ENCODE assay signal across 22 cellular contexts in the genomic region with DNA sequence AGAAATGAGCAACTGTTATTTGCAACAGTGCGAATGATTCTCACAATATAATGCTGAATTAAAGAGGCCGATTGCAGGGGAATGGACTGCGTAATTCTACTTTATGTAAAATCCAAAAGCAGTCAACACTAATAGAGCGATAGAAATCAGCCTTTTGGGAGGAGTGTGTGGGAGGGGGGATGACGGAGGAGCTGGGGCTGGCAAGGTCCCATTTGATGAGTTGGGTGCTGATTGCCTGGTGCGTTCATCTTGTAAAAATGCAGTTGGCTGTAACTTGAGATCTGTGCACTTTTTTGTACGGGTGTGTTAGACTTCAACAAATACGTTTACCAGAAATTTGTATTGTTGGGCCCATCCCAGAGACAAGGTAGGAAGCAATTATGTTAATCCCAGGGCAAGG. TPM values are rescaled to one million over a fixed set of nuclear protein-coding genes. Genes with fewer than 3 reads are reported as not detected.
A peak's percentile ranks its signal among the peaks of the same experiment; 100 is the strongest.
DNase-seq lines count a peak whose midpoint lies in the region; ATAC-seq and TF ChIP-seq lines count a peak whose summit lies in the region.
"Had no signal": no experiment of that assay in that cellular context is flagged by ENCODE, and none has a peak within 500 bp of the region (broad histone marks: within the 10 kb centered on the region; RNA-seq: fewer than 3 reads in every experiment).

No MANE protein-coding gene starts in this region.

- H3K4me3 ChIP-seq in AG04449 (ENCODE audit: low read depth, low read length) (no peak overlapping the region), colonic mucosa (no peak overlapping the region)
- H3K4me3 ChIP-seq: dorsolateral prefrontal cortex, suprapubic skin had no signal

- no peak overlapping the region for H3K4me3 Mint-ChIP-seq in immature natural killer cell
- no peak overlapping the region for H3K4me3 Mint-ChIP-seq in activated T-helper 2 cell treated with anti-CD3 and anti-CD28 coated beads, Interferon-gamma antibody, Interleukin-2, Interleukin-4, amounts not matched to agents 10 μg/mL and 5 μg/mL and 100 μg/mL, durations not matched to agents 14 hours and 24 hours and 36 hours (ENCODE audit: low read depth)
- H3K4me3 Mint-ChIP-seq: activated CD8-positive, alpha-beta T cell treated with anti-CD3 and anti-CD28 coated beads, Interleukin-2, amount 10 ng/mL, durations not matched to agents 7 days and 5 days; activated T-cell treated with anti-CD3 and anti-CD28 coated beads, Interleukin-2, amount 50 U/mL, for 24 hours; CD8-positive, alpha-beta T cell had no signal

- peaks cover 4 to 10% (median 4%) of the 10 kb centered on the region in 3 donors for H3K36me3 Mint-ChIP-seq in immature natural killer cell
- H3K36me3 Mint-ChIP-seq in activated T-helper 2 cell treated with anti-CD3 and anti-CD28 coated beads, Interferon-gamma antibody, Interleukin-2, Interleukin-4, amounts not matched to agents 10 μg/mL and 5 μg/mL and 100 μg/mL, durations not matched to agents 14 hours and 24 hours and 36 hours (ENCODE audit: low read depth), result peaks cover 87% of the 10 kb centered on the region
- H3K36me3 Mint-ChIP-seq: CD8-positive, alpha-beta T cell had no signal

- H3K4me1 Mint-ChIP-seq in immature natural killer cell, result peaks cover 47 to 54% of the 10 kb centered on the region in 2 donors
- H3K4me1 Mint-ChIP-seq in activated T-helper 2 cell treated with anti-CD3 and anti-CD28 coated beads, Interferon-gamma antibody, Interleukin-2, Interleukin-4, amounts not matched to agents 10 μg/mL and 5 μg/mL and 100 μg/mL, durations not matched to agents 14 hours and 24 hours and 36 hours (ENCODE audit: low read depth), result peaks cover 53% of the 10 kb centered on the region

- ATAC-seq in GM21619 (IDR thresholded peaks at IDR 0.05; ENCODE audit: unreplicated experiment), result no peak
- ATAC-seq: activated CD8-positive, alpha-beta T cell treated with anti-CD3 and anti-CD28 coated beads, Interleukin-2, amount 10 ng/mL, durations not matched to agents 7 days and 5 days; CD8-positive, alpha-beta T cell; left lobe of liver had no signal

- H3K4me1 ChIP-seq in colonic mucosa, result no peaks in the 10 kb centered on the region

- H3K36me3 ChIP-seq in colonic mucosa, result no peaks in the 10 kb centered on the region
- H3K36me3 ChIP-seq: suprapubic skin had no signal

- CTCF ChIA-PET in AG04449 (lab: Yijun Ruan, JAX), result no interaction called here

- no peaks in the 10 kb centered on the region for H3K9me3 Mint-ChIP-seq in immature natural killer cell
- H3K9me3 Mint-ChIP-seq in activated T-helper 2 cell treated with anti-CD3 and anti-CD28 coated beads, Interferon-gamma antibody, Interleukin-2, Interleukin-4, amounts not matched to agents 10 μg/mL and 5 μg/mL and 100 μg/mL, durations not matched to agents 14 hours and 24 hours and 36 hours, result peaks cover 31% of the 10 kb centered on the region

- H3K27me3 Mint-ChIP-seq in immature natural killer cell (ENCODE audit: low read depth in 3 of 3), result peaks cover 0 to 3% (median 2%) of the 10 kb centered on the region in 3 donors
- no peaks in the 10 kb centered on the region for H3K27me3 Mint-ChIP-seq in activated T-helper 2 cell treated with anti-CD3 and anti-CD28 coated beads, Interferon-gamma antibody, Interleukin-2, Interleukin-4, amounts not matched to agents 10 μg/mL and 5 μg/mL and 100 μg/mL, durations not matched to agents 14 hours and 24 hours and 36 hours (ENCODE audit: low read depth)
- H3K27me3 Mint-ChIP-seq: activated T-cell treated with anti-CD3 and anti-CD28 coated beads, Interleukin-2, amount 50 U/mL, for 24 hours had no signal

- peak overlapping the region in 4 of 6 donors; percentile 7 to 46 (median 30) for H3K27ac Mint-ChIP-seq in immature natural killer cell
- H3K27ac Mint-ChIP-seq in activated T-helper 2 cell treated with anti-CD3 and anti-CD28 coated beads, Interferon-gamma antibody, Interleukin-2, Interleukin-4, amounts not matched to agents 10 μg/mL and 5 μg/mL and 100 μg/mL, durations not matched to agents 14 hours and 24 hours and 36 hours, result no peak overlapping the region
- H3K27ac Mint-ChIP-seq: activated CD8-positive, alpha-beta T cell treated with anti-CD3 and anti-CD28 coated beads, Interleukin-2, amount 10 ng/mL, durations not matched to agents 7 days and 5 days; activated T-cell treated with anti-CD3 and anti-CD28 coated beads, Interleukin-2, amount 50 U/mL, for 24 hours; CD8-positive, alpha-beta T cell had no signal

- H3K9me3 ChIP-seq in colonic mucosa, result no peaks in the 10 kb centered on the region
- H3K9me3 ChIP-seq: suprapubic skin had no signal

- H3K27me3 ChIP-seq in colonic mucosa, result no peaks in the 10 kb centered on the region

- TF ChIP-seq CTCF in AG04449 (IDR thresholded peaks at IDR 0.05; ENCODE audit: insufficient read depth, low read length, missing control alignments) (no peak), colonic mucosa (IDR thresholded peaks at IDR 0.05) (no peak)

- H3K27ac ChIP-seq in colonic mucosa, result no peak overlapping the region
- H3K27ac ChIP-seq: dorsolateral prefrontal cortex, epithelial cell of prostate, suprapubic skin had no signal

- peak; percentile 19 for DNase-seq in AG04449 (ENCODE audit: low read depth, low spot score)
- peak; percentile 83 for DNase-seq in GM03348 (ENCODE audit: low spot score)
- DNase-seq in amniotic stem cell (lab: John Stamatoyannopoulos, UW), result peak; percentile 45
- DNase-seq in immature natural killer cell, result no peak
- DNase-seq in activated T-helper 2 cell treated with anti-CD3 and anti-CD28 coated beads, Interferon-gamma antibody, Interleukin-2, Interleukin-4, amounts not matched to agents 10 μg/mL and 5 μg/mL and 100 μg/mL, durations not matched to agents 14 hours and 24 hours and 36 hours (ENCODE audit: low spot score), result no peak
- no peak for DNase-seq in colonic mucosa
- no peak for DNase-seq in NCI-H748 (lab: John Stamatoyannopoulos, UW; ENCODE audit: unreplicated experiment)
- DNase-seq: activated CD8-positive, alpha-beta T cell treated with anti-CD3 and anti-CD28 coated beads, Interleukin-2, amount 10 ng/mL, durations not matched to agents 7 days and 5 days; activated naive CD4-positive, alpha-beta T cell treated with anti-CD3 and anti-CD28 coated beads, Interleukin-2, amount 50 U/mL, for 16 hours; activated T-cell treated with anti-CD3 and anti-CD28 coated beads, Interleukin-2, amount 50 U/mL, for 24 hours; CD8-positive, alpha-beta T cell; DND-41; NCI-H1417 treated with DMSO at 0.1 percent for 48 hours; NCI-H2171; NCI-H774; SIG-M5 had no signal

- intact Hi-C loops in activated T-helper 2 cell treated with anti-CD3 and anti-CD28 coated beads, Interferon-gamma antibody, Interleukin-2, Interleukin-4, amounts not matched to agents 10 μg/mL and 5 μg/mL and 100 μg/mL, durations not matched to agents 14 hours and 24 hours and 36 hours (cut with micrococcal nuclease), result no loop called here
- intact Hi-C loops in colonic mucosa (cut with DNase I), result no loop called here

- POLR2A ChIA-PET in AG04449 (lab: Yijun Ruan, JAX), result no interaction called here

- no peak overlapping the region for H3K9ac ChIP-seq in colonic mucosa (ENCODE audit: low read depth in 2 of 2, low read length in 2 of 2)

RNA-seq across cellular contexts. Expression of a gene that starts 20.7 kb away (rescaled TPM):
- polyA plus RNA-seq in immature natural killer cell, result under 1 TPM in 1 of 3 donors, not detected in 2; 0.09 TPM
- 65.0 and 65.5 TPM in 2 replicates for total RNA-seq in activated T-helper 2 cell treated with anti-CD3 and anti-CD28 coated beads, Interferon-gamma antibody, Interleukin-2, Interleukin-4, amounts not matched to agents 10 μg/mL and 5 μg/mL and 100 μg/mL, durations not matched to agents 14 hours and 24 hours and 36 hours
- under 1 TPM; 0.16 to 0.47 TPM for total RNA-seq in colonic mucosa
- total RNA-seq: CD8-positive, alpha-beta T cell; renal cortical epithelial cell had no signal

Comparison
In these comparisons a context has a peak if more than half of its experiments do, and no peak if none do; other contexts are left out.
1. DNase-seq: peak in AG04449 (single experiment), GM03348 (single experiment) and amniotic stem cell (single experiment); none in immature natural killer cell (0 of 3), activated T-helper 2 cell treated with anti-CD3 and anti-CD28 coated beads, Interferon-gamma antibody, Interleukin-2, Interleukin-4, amounts not matched to agents 10 μg/mL and 5 μg/mL and 100 μg/mL, durations not matched to agents 14 hours and 24 hours and 36 hours (single experiment), colonic mucosa (single experiment) and NCI-H748 (single experiment).
2. RNA of a gene that starts 20.7 kb away (total RNA-seq): 65.0 to 65.5 TPM in activated T-helper 2 cell treated with anti-CD3 and anti-CD28 coated beads, Interferon-gamma antibody, Interleukin-2, Interleukin-4, amounts not matched to agents 10 μg/mL and 5 μg/mL and 100 μg/mL, durations not matched to agents 14 hours and 24 hours and 36 hours; 0.16 to 0.47 TPM in colonic mucosa; every median in the first group is over 10 times any median in the second.